ENCODE assay signal across 1 cellular context in genomic region chr20:25247100-25247665, GRCh38.
TF ChIP-seq lines count a peak whose summit lies in the region.

No MANE protein-coding gene starts in this region.

TF ChIP-seq in HepG2, 621 proteins besides CTCF, POLR2A, EP300 and RAD21 (continued from another document and continues in another):
- TF ChIP-seq, protein P1, sequence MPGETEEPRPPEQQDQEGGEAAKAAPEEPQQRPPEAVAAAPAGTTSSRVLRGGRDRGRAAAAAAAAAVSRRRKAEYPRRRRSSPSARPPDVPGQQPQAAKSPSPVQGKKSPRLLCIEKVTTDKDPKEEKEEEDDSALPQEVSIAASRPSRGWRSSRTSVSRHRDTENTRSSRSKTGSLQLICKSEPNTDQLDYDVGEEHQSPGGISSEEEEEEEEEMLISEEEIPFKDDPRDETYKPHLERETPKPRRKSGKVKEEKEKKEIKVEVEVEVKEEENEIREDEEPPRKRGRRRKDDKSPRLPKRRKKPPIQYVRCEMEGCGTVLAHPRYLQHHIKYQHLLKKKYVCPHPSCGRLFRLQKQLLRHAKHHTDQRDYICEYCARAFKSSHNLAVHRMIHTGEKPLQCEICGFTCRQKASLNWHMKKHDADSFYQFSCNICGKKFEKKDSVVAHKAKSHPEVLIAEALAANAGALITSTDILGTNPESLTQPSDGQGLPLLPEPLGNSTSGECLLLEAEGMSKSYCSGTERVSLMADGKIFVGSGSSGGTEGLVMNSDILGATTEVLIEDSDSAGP (CRISPR knock-in tag; IDR thresholded peaks at IDR 0.05; ENCODE audit: borderline replicate concordance) = peak; percentile 87; the same call in 1 of the 2 replicates
- TF ChIP-seq ATF6 (CRISPR knock-in tag; conservative IDR thresholded peaks at IDR 0.05) = no peak
- TF ChIP-seq PBX3 (CRISPR knock-in tag; IDR thresholded peaks at IDR 0.05; ENCODE audit: borderline replicate concordance) = peak; percentile 57; the same call in 1 of the 2 replicates
- no peak for TF ChIP-seq NFYB (CRISPR knock-in tag; IDR thresholded peaks at IDR 0.05)
- TF ChIP-seq ZNF710 (CRISPR knock-in tag; IDR thresholded peaks at IDR 0.05; ENCODE audit: borderline replicate concordance) = peak; percentile 44; the same call in 1 of the 2 replicates
- TF ChIP-seq SIN3B (IDR thresholded peaks at IDR 0.05; ENCODE audit: low read length) = no peak
- TF ChIP-seq KDM1A (CRISPR knock-in tag; IDR thresholded peaks at IDR 0.05) = peak; percentile 84
- peak; percentile 28; the same call in 1 of the 2 replicates for TF ChIP-seq ZNF460 (CRISPR knock-in tag; IDR thresholded peaks at IDR 0.05; ENCODE audit: borderline replicate concordance)
- peak; percentile 80; the same call in 1 of the 2 replicates for TF ChIP-seq POGK (CRISPR knock-in tag; conservative IDR thresholded peaks at IDR 0.05)
- peak; percentile 77; the same call in 1 of the 2 replicates for TF ChIP-seq BRCA1 (CRISPR knock-in tag; IDR thresholded peaks at IDR 0.05)
- no peak for TF ChIP-seq TAF15 (IDR thresholded peaks at IDR 0.05; ENCODE audit: low read depth, low read length, poor library complexity, severe bottlenecking)
- TF ChIP-seq SMAD3 (CRISPR knock-in tag; IDR thresholded peaks at IDR 0.05) = 0 out of 2 replicates have a peak, but pooled peaks have one; percentile 30
- peak; percentile 72 for TF ChIP-seq ZNF253 (CRISPR knock-in tag; IDR thresholded peaks at IDR 0.05; ENCODE audit: borderline replicate concordance)
- peak; percentile 86; the same call in 1 of the 2 replicates for TF ChIP-seq ZBTB7B (CRISPR knock-in tag; IDR thresholded peaks at IDR 0.05)
- TF ChIP-seq ZBTB4 (CRISPR knock-in tag; IDR thresholded peaks at IDR 0.05; ENCODE audit: borderline replicate concordance) = peak; percentile 89
- TF ChIP-seq DNMT3B (CRISPR knock-in tag; conservative IDR thresholded peaks at IDR 0.05) = no peak
- TF ChIP-seq TEAD3 (CRISPR knock-in tag; optimal IDR thresholded peaks at IDR 0.05; ENCODE audit: borderline replicate concordance) = no peak
- peak; percentile 39; the same call in 1 of the 2 replicates for TF ChIP-seq CEBPG (CRISPR knock-in tag; IDR thresholded peaks at IDR 0.05)
- no peak; the same call in 1 of the 2 replicates for TF ChIP-seq RELA (CRISPR knock-in tag; IDR thresholded peaks at IDR 0.05)
- TF ChIP-seq ZNF317 (CRISPR knock-in tag; IDR thresholded peaks at IDR 0.05) = peak; percentile 82; the same call in 1 of the 2 replicates
- TF ChIP-seq HES4 (CRISPR knock-in tag; IDR thresholded peaks at IDR 0.05; ENCODE audit: borderline replicate concordance) = peak; percentile 43; the same call in 1 of the 2 replicates
- no peak for TF ChIP-seq MAFF (IDR thresholded peaks at IDR 0.05; ENCODE audit: low read depth, low read length)
- TF ChIP-seq SOX5 (CRISPR knock-in tag; IDR thresholded peaks at IDR 0.05; ENCODE audit: borderline replicate concordance) = peak; percentile 23; the same call in 1 of the 2 replicates
- no peak for TF ChIP-seq ZNF567 (CRISPR knock-in tag; IDR thresholded peaks at IDR 0.05; ENCODE audit: borderline replicate concordance)
- TF ChIP-seq AGO2 (optimal IDR thresholded peaks at IDR 0.05; ENCODE audit: low read depth, low read length) = no peak
- TF ChIP-seq, protein P2, sequence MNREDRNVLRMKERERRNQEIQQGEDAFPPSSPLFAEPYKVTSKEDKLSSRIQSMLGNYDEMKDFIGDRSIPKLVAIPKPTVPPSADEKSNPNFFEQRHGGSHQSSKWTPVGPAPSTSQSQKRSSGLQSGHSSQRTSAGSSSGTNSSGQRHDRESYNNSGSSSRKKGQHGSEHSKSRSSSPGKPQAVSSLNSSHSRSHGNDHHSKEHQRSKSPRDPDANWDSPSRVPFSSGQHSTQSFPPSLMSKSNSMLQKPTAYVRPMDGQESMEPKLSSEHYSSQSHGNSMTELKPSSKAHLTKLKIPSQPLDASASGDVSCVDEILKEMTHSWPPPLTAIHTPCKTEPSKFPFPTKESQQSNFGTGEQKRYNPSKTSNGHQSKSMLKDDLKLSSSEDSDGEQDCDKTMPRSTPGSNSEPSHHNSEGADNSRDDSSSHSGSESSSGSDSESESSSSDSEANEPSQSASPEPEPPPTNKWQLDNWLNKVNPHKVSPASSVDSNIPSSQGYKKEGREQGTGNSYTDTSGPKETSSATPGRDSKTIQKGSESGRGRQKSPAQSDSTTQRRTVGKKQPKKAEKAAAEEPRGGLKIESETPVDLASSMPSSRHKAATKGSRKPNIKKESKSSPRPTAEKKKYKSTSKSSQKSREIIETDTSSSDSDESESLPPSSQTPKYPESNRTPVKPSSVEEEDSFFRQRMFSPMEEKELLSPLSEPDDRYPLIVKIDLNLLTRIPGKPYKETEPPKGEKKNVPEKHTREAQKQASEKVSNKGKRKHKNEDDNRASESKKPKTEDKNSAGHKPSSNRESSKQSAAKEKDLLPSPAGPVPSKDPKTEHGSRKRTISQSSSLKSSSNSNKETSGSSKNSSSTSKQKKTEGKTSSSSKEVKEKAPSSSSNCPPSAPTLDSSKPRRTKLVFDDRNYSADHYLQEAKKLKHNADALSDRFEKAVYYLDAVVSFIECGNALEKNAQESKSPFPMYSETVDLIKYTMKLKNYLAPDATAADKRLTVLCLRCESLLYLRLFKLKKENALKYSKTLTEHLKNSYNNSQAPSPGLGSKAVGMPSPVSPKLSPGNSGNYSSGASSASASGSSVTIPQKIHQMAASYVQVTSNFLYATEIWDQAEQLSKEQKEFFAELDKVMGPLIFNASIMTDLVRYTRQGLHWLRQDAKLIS (CRISPR knock-in tag; IDR thresholded peaks at IDR 0.05) = no peak
- no peak for TF ChIP-seq NCOA2 (CRISPR knock-in tag; IDR thresholded peaks at IDR 0.05)
- no peak for TF ChIP-seq RBM22 (optimal IDR thresholded peaks at IDR 0.05; ENCODE audit: low read length)
- peak in 1 of 2 experiments; percentile 34; a peak in 1 of 4 replicates for TF ChIP-seq ATF4 (CRISPR knock-in tag; IDR thresholded peaks at IDR 0.05)
- no peak for TF ChIP-seq ZNF17 (CRISPR knock-in tag; IDR thresholded peaks at IDR 0.05)
- TF ChIP-seq ELF3 (CRISPR knock-in tag; IDR thresholded peaks at IDR 0.05) = 0 out of 2 replicates have a peak, but pooled peaks have one; percentile 23
- TF ChIP-seq ARHGAP35 (CRISPR knock-in tag; IDR thresholded peaks at IDR 0.05; ENCODE audit: borderline replicate concordance) = no peak; the same call in 1 of the 2 replicates
- TF ChIP-seq, protein P3, sequence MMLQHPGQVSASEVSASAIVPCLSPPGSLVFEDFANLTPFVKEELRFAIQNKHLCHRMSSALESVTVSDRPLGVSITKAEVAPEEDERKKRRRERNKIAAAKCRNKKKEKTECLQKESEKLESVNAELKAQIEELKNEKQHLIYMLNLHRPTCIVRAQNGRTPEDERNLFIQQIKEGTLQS (CRISPR knock-in tag; IDR thresholded peaks at IDR 0.05) = no peak
- TF ChIP-seq, protein P4, sequence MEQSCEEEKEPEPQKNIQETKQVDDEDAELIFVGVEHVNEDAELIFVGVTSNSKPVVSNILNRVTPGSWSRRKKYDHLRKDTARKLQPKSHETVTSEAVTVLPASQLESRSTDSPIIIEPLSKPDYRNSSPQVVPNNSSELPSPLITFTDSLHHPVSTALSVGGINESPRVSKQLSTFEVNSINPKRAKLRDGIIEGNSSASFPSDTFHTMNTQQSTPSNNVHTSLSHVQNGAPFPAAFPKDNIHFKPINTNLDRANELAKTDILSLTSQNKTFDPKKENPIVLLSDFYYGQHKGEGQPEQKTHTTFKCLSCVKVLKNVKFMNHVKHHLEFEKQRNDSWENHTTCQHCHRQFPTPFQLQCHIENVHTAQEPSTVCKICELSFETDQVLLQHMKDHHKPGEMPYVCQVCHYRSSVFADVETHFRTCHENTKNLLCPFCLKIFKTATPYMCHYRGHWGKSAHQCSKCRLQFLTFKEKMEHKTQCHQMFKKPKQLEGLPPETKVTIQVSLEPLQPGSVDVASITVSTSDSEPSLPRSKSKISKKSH (CRISPR knock-in tag; IDR thresholded peaks at IDR 0.05; ENCODE audit: borderline replicate concordance) = peak; percentile 93; the same call in 1 of the 2 replicates
- TF ChIP-seq HMGA1 (CRISPR knock-in tag; conservative IDR thresholded peaks at IDR 0.05) = no peak
- TF ChIP-seq PHB2 (IDR thresholded peaks at IDR 0.05; ENCODE audit: partially characterized antibody) = no peak
- TF ChIP-seq BORCS8-MEF2B (CRISPR knock-in tag; IDR thresholded peaks at IDR 0.05) = peak; percentile 39; the same call in 1 of the 2 replicates
